In the genomic region with DNA sequence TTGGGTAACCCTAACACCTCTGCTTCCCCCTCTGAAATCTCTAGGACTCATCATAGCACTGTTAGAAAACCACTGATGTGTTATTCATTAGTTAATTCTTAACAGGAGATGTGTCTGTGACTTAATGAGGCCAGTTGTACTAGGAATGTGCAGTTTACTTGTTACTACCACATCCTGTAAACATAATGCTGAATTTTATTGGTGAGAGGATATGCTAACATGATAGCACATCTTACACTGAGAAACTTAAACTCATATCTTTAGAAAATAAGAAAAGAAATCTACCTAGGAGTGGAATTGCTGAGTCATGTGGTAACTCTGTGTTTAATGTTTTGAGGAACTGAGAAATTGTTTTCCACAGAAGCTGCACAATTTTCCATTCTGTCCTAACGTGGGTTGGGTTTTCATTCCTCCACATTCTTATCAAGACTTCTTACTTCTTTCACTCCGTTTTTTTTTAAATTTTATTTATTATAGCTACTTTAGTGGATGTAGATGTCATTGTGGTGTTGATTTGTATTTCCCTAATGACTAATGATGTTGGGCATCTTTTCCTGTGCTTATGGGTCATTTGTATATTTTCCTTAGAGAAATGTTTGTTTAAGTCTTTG, we compare ENCODE assay signal across 9 cellular contexts. TPM values are rescaled to one million over a fixed set of nuclear protein-coding genes. Genes with fewer than 3 reads are reported as not detected.
DNase-seq lines count a peak whose midpoint lies in the region; ATAC-seq, FAIRE-seq and TF ChIP-seq lines count a peak whose summit lies in the region.
"Had no signal": no experiment of that assay in that cellular context is flagged by ENCODE, and none has a peak within 500 bp of the region (broad histone marks: within the 10 kb centered on the region; RNA-seq: fewer than 3 reads in every experiment).

No MANE protein-coding gene starts in this region.

- H3K4me1 Mint-ChIP-seq in stimulated activated effector memory CD8-positive, alpha-beta T cell treated with anti-CD3 and anti-CD28 coated beads, Interleukin-12 subunit alpha, Interleukin-12 subunit beta, amount 100 ng/mL, for 72 hours = peaks cover 25% of the 10 kb centered on the region

- TF ChIP-seq EP300 in K562 (IDR thresholded peaks at IDR 0.05; ENCODE audit: low read length) = no peak

- no peak for TF ChIP-seq CTCF in K562 (IDR thresholded peaks at IDR 0.05 in 2 of 3, conservative IDR thresholded peaks at IDR 0.05 in 1 of 3; ENCODE audit: insufficient read depth in 2 of 3, low read depth in 1 of 3, low read length in 3 of 3)
- no peak for TF ChIP-seq CTCF in mucosa of descending colon (IDR thresholded peaks at IDR 0.05)

- H4K20me1 ChIP-seq in K562 (replicated peaks; ENCODE audit: control insufficient read depth, insufficient read depth, low read length) = no peaks in the 10 kb centered on the region

- DNase-seq in SIG-M5 treated with dmso at 0.1 percent for 504 hours (lab: John Stamatoyannopoulos, UW; ENCODE audit: unreplicated experiment) (peak; percentile 52), SIG-M5 (lab: John Stamatoyannopoulos, UW) (no peak), K562 (ENCODE audit: extremely low read depth in 1 of 4, low spot score in 3 of 4) (peak in 1 of 4 experiments; percentile 18), mucosa of descending colon (no peak), DMS79 (lab: John Stamatoyannopoulos, UW) (no peak), NCI-H146 treated with DMSO at 0.1 percent for 48 hours (lab: John Stamatoyannopoulos, UW; ENCODE audit: unreplicated experiment) (no peak)
- DNase-seq in stimulated activated effector memory CD8-positive, alpha-beta T cell treated with anti-CD3 and anti-CD28 coated beads, Interleukin-12 subunit alpha, Interleukin-12 subunit beta, amount 100 ng/mL, for 72 hours (ENCODE audit: low spot score in 2 of 2) = no peak
- DNase-seq: activated effector memory CD4-positive, alpha-beta T cell treated with Interleukin-2 at 50 U/mL for 16 hours had no signal

- intact Hi-C loops in K562 (cut with micrococcal nuclease) = no loop called here
- intact Hi-C loops in mucosa of descending colon (cut with DNase I, micrococcal nuclease) = no loop called here

- no peak for FAIRE-seq in K562 (lab: Jason Lieb, UNC)

- H3K27ac Mint-ChIP-seq in stimulated activated effector memory CD8-positive, alpha-beta T cell treated with anti-CD3 and anti-CD28 coated beads, Interleukin-12 subunit alpha, Interleukin-12 subunit beta, amount 100 ng/mL, for 72 hours = peak overlapping the region; percentile 80

- no peak for TF ChIP-seq RAD21 in K562 (CRISPR knock-in tag; conservative IDR thresholded peaks at IDR 0.05 in 1 of 2, IDR thresholded peaks at IDR 0.05 in 1 of 2)

- no peaks in the 10 kb centered on the region for H3K27me3 ChIP-seq in K562 (ENCODE audit: control insufficient read depth in 2 of 2, insufficient read depth in 2 of 2, low read length in 2 of 2)

- TF ChIP-seq POLR2A in K562 (conservative IDR thresholded peaks at IDR 0.05) = no peak

- peaks cover 76% of the 10 kb centered on the region for H3K36me3 Mint-ChIP-seq in stimulated activated effector memory CD8-positive, alpha-beta T cell treated with anti-CD3 and anti-CD28 coated beads, Interleukin-12 subunit alpha, Interleukin-12 subunit beta, amount 100 ng/mL, for 72 hours

- no peak overlapping the region for H3K4me2 ChIP-seq in K562 (ENCODE audit: insufficient read depth, low read length)

- WGBS in K562 (ENCODE audit: insufficient coverage, low coverage, missing lambda C conversion rate) = 8% methylated on average over 2 of the region's 2 CpGs

- H3K9me3 ChIP-seq in K562 (replicated peaks; ENCODE audit: control insufficient read depth, insufficient read depth, low read depth, low read length) = no peaks in the 10 kb centered on the region
- no peaks in the 10 kb centered on the region for H3K9me3 ChIP-seq in mucosa of descending colon

- H3K9ac ChIP-seq in K562 (ENCODE audit: insufficient read depth in 1 of 2, low read depth in 2 of 2, low read length in 2 of 2) = 0 out of 4 replicates have a peak overlapping the region, but pooled peaks of 1 of the 2 experiments have one; percentile 11

- POLR2A ChIA-PET in K562 (lab: Yijun Ruan, JAX) = no interaction called here

- BruUV-seq in K562 (replicated peaks; lab: Mats Ljungman, UMichigan) = no TSS peak

- H2AFZ ChIP-seq in K562 (ENCODE audit: low read depth, low read length) = no peak overlapping the region

- H3K36me3 ChIP-seq in K562 (ENCODE audit: control insufficient read depth, insufficient read depth, low read length) = peaks cover 54% of the 10 kb centered on the region
- H3K36me3 ChIP-seq in mucosa of descending colon (ENCODE audit: low read depth) = no peaks in the 10 kb centered on the region

- H3K4me1 ChIP-seq in K562 (replicated peaks in 1 of 2; ENCODE audit: control insufficient read depth in 2 of 2, insufficient read depth in 2 of 2, low read length in 2 of 2) (peaks cover 3 to 4% of the 10 kb centered on the region in 2 experiments; a peak in 3 of 5 replicates), mucosa of descending colon (ENCODE audit: low read depth) (no peaks in the 10 kb centered on the region)

- peaks cover 4% of the 10 kb centered on the region for H3K9me3 Mint-ChIP-seq in stimulated activated effector memory CD8-positive, alpha-beta T cell treated with anti-CD3 and anti-CD28 coated beads, Interleukin-12 subunit alpha, Interleukin-12 subunit beta, amount 100 ng/mL, for 72 hours

- ATAC-seq in HG03457 (IDR thresholded peaks at IDR 0.05; ENCODE audit: unreplicated experiment) (peak; percentile 52), K562 (no peak), mucosa of descending colon (no peak)
- ATAC-seq in stimulated activated effector memory CD8-positive, alpha-beta T cell treated with anti-CD3 and anti-CD28 coated beads, Interleukin-12 subunit alpha, Interleukin-12 subunit beta, amount 100 ng/mL, for 72 hours = peak; percentile 90

- peak overlapping the region; percentile 47 for H3K27ac ChIP-seq in K562 (ENCODE audit: extremely low read depth, low read depth, low read length)

- in situ Hi-C loops in K562 (cut with MboI) = no loop called here

- peaks cover 6% of the 10 kb centered on the region; the same call in 1 of the 3 replicates for H3K79me2 ChIP-seq in K562 (ENCODE audit: control insufficient read depth, insufficient read depth, low read length)

- no peak overlapping the region for H3K4me3 ChIP-seq in K562
- H3K4me3 ChIP-seq in mucosa of descending colon = no peak overlapping the region

- H3K4me3 Mint-ChIP-seq in stimulated activated effector memory CD8-positive, alpha-beta T cell treated with anti-CD3 and anti-CD28 coated beads, Interleukin-12 subunit alpha, Interleukin-12 subunit beta, amount 100 ng/mL, for 72 hours = no peak overlapping the region

- CTCF ChIA-PET in K562 (lab: Yijun Ruan, JAX; ENCODE audit: low intra/inter-chr PET ratio) = interaction anchor here (0.7 kb wide), 1 partner anchor 596 kb away, joined by 3 read pairs; no protein-coding TSS in a partner anchor

- H3K9me1 ChIP-seq in K562 (ENCODE audit: control insufficient read depth, insufficient read depth, low read length) = no peaks in the 10 kb centered on the region

RNA-seq across cellular contexts. Expression of gene RNF121, which starts 33.7 kb away (rescaled TPM):
- total RNA-seq in K562 (2011; cell fraction: chromatin; rRNA removed; ENCODE audit: low replicate concordance) = 158 and 240 TPM in 2 replicates
- 142 and 158 TPM in 2 replicates for total RNA-seq in K562 (2011; cell fraction: nucleolus; rRNA removed)
- total RNA-seq in K562 (2011; cell fraction: nucleoplasm; rRNA removed) = 145 and 161 TPM in 2 replicates
- total RNA-seq in K562 (2014; rRNA removed) (20.5 and 22.9 TPM in 2 replicates), K562 (2014; rRNA removed; fragmentation: Illumina TruSeq; extraction: Trizol) (16.9 and 17.9 TPM in 2 replicates), K562 (2015; rRNA removed; fragmentation: Illumina TruSeq; extraction: Trizol) (17.1 and 18.0 TPM in 2 replicates), K562 (2021) (30.9 and 32.4 TPM in 2 replicates), mucosa of descending colon (10 to 100 TPM; 37.0 to 41.0 (median 37.4) TPM)
- polyA plus RNA-seq in K562 (2011; rRNA removed) (52.9 and 63.4 TPM in 2 replicates), K562 (2014; fragmentation: Illumina TruSeq; extraction: Trizol) (30.6 and 32.0 TPM in 2 replicates), K562 (2014; fragmentation: Nextera tagmentation; extraction: Ambion mirVana) (10 to 100 TPM in 1 of 2 experiments, 1 to 10 TPM in 1; 8.0 to 11.4 TPM), K562 (2014; rRNA removed) (25.8 and 33.5 TPM in 2 replicates)
- 47.7 and 51.1 TPM in 2 replicates for polyA plus RNA-seq in K562 (2011; cell fraction: cytosol; rRNA removed)
- 109 and 124 TPM in 2 replicates for polyA plus RNA-seq in K562 (2011; cell fraction: nucleus; rRNA removed)
- polyA plus RNA-seq in K562 (2012) = 25.9 and 41.7 TPM in 2 replicates
- 84.5 and 88.1 TPM in 2 replicates for polyA minus RNA-seq in K562 (2011; rRNA and poly(A)+ RNA removed)
- polyA minus RNA-seq in K562 (2011; cell fraction: cytosol; rRNA and poly(A)+ RNA removed) = 23.1 and 35.7 TPM in 2 replicates
- polyA minus RNA-seq in K562 (2011; cell fraction: nucleus; rRNA and poly(A)+ RNA removed) = 42.8 and 64.2 TPM in 2 replicates

RNA-seq across cellular contexts. Expression of gene XNDC1N, which starts 34.1 kb away (rescaled TPM):
- 66.4 and 79.0 TPM in 2 replicates for total RNA-seq in K562 (2011; cell fraction: chromatin; rRNA removed; ENCODE audit: low replicate concordance)
- 40.9 and 41.0 TPM in 2 replicates for total RNA-seq in K562 (2011; cell fraction: nucleolus; rRNA removed)
- total RNA-seq in K562 (2011; cell fraction: nucleoplasm; rRNA removed) = 48.5 and 50.4 TPM in 2 replicates
- 6.8 and 8.2 TPM in 2 replicates for total RNA-seq in K562 (2014; rRNA removed)
- total RNA-seq in K562 (2014; rRNA removed; fragmentation: Illumina TruSeq; extraction: Trizol) = 9.8 and 11.0 TPM in 2 replicates
- 7.7 and 11.4 TPM in 2 replicates for total RNA-seq in K562 (2015; rRNA removed; fragmentation: Illumina TruSeq; extraction: Trizol)
- 7.8 and 9.5 TPM in 2 replicates for total RNA-seq in K562 (2021)
- 9.7 and 10.2 TPM in 2 replicates for polyA plus RNA-seq in K562 (2011; rRNA removed)
- 5.2 and 8.8 TPM in 2 replicates for polyA plus RNA-seq in K562 (2011; cell fraction: cytosol; rRNA removed)
- polyA plus RNA-seq in K562 (2011; cell fraction: nucleus; rRNA removed) = 22.9 and 23.3 TPM in 2 replicates
- 5.6 and 6.2 TPM in 2 replicates for polyA plus RNA-seq in K562 (2012)
- polyA plus RNA-seq in K562 (2014; fragmentation: Illumina TruSeq; extraction: Trizol) = 6.4 and 6.8 TPM in 2 replicates
- 10 to 100 TPM in 1 of 2 experiments, 1 to 10 TPM in 1; 9.7 to 11.3 TPM for polyA plus RNA-seq in K562 (2014; fragmentation: Nextera tagmentation; extraction: Ambion mirVana)
- polyA plus RNA-seq in K562 (2014; rRNA removed) = 11.1 and 11.5 TPM in 2 replicates
- polyA minus RNA-seq in K562 (2011; rRNA and poly(A)+ RNA removed) = 20.9 and 21.6 TPM in 2 replicates
- 2.3 and 6.0 TPM in 2 replicates for polyA minus RNA-seq in K562 (2011; cell fraction: cytosol; rRNA and poly(A)+ RNA removed)
- polyA minus RNA-seq in K562 (2011; cell fraction: nucleus; rRNA and poly(A)+ RNA removed) = 41.5 and 55.6 TPM in 2 replicates
- total RNA-seq in mucosa of descending colon = 10 to 100 TPM; 11.7 to 18.0 (median 12.7) TPM

RNA-seq across cellular contexts. Expression of gene IL18BP, which starts 36.2 kb away (rescaled TPM):
- 50.1 and 71.5 TPM in 2 replicates for total RNA-seq in K562 (2011; cell fraction: chromatin; rRNA removed; ENCODE audit: low replicate concordance)
- total RNA-seq in K562 (2011; cell fraction: nucleolus; rRNA removed) = 32.2 and 35.4 TPM in 2 replicates
- 35.9 and 50.0 TPM in 2 replicates for total RNA-seq in K562 (2011; cell fraction: nucleoplasm; rRNA removed)
- total RNA-seq in K562 (2014; rRNA removed) (2.1 and 2.9 TPM in 2 replicates), K562 (2014; rRNA removed; fragmentation: Illumina TruSeq; extraction: Trizol) (2.7 and 3.2 TPM in 2 replicates), K562 (2015; rRNA removed; fragmentation: Illumina TruSeq; extraction: Trizol) (3.2 and 3.5 TPM in 2 replicates), K562 (2021) (5.2 and 9.4 TPM in 2 replicates), mucosa of descending colon (10 to 100 TPM in 2 of 3 donors, 1 to 10 TPM in 1; 7.6 to 14.5 (median 13.7) TPM)
- polyA plus RNA-seq in K562 (2011; rRNA removed) (6.4 and 10.7 TPM in 2 replicates), K562 (2014; fragmentation: Illumina TruSeq; extraction: Trizol) (6.1 TPM in 2 replicates), K562 (2014; fragmentation: Nextera tagmentation; extraction: Ambion mirVana) (under 1 TPM; 0.34 to 0.35 TPM), K562 (2014; rRNA removed) (6.3 and 7.2 TPM in 2 replicates)
- 9.9 and 10.0 TPM in 2 replicates for polyA plus RNA-seq in K562 (2011; cell fraction: cytosol; rRNA removed)
- polyA plus RNA-seq in K562 (2011; cell fraction: nucleus; rRNA removed) = 56.7 and 61.5 TPM in 2 replicates
- 5.7 and 12.3 TPM in 2 replicates for polyA plus RNA-seq in K562 (2012)
- 9.5 and 10.0 TPM in 2 replicates for polyA minus RNA-seq in K562 (2011; rRNA and poly(A)+ RNA removed)
- polyA minus RNA-seq in K562 (2011; cell fraction: cytosol; rRNA and poly(A)+ RNA removed) = 2.2 and 3.4 TPM in 2 replicates
- 11.3 and 13.7 TPM in 2 replicates for polyA minus RNA-seq in K562 (2011; cell fraction: nucleus; rRNA and poly(A)+ RNA removed)

Comparison
In these comparisons a context has a peak if more than half of its experiments do, and no peak if none do; other contexts are left out.
1. ATAC-seq: peak in HG03457 (single experiment) and stimulated activated effector memory CD8-positive, alpha-beta T cell treated with anti-CD3 and anti-CD28 coated beads, Interleukin-12 subunit alpha, Interleukin-12 subunit beta, amount 100 ng/mL, for 72 hours (single experiment); none in K562 (single experiment) and mucosa of descending colon (single experiment).